21 cellular contexts compared by ENCODE assay signal in the genomic region with DNA sequence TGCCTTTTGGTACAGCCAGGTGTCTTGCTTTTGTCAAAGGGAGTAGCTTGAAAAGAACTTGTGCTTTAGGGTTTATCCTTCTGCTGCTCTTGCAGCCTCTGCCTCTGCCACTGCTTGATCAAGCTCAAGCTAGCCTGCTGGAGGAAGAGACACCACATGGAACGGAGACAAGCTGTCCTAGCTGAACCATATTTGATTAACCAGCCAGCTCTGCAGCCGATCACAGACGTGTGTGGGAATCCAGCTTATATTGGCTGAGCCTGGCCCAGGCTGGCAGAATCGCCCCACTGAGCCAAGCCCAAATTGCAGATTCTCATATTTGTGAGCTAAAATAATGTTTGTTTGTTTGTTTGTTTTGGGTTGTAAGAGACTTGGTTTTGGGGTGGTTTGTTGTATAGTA. TPM values are rescaled to one million over a fixed set of nuclear protein-coding genes. Genes with fewer than 3 reads are reported as not detected.
"Had no signal": no experiment of that assay in that cellular context is flagged by ENCODE, and none has a peak within 500 bp of the region (broad histone marks: within the 10 kb centered on the region; RNA-seq: fewer than 3 reads in every experiment).

No MANE protein-coding gene starts in this region.

- DNase-seq: heart left ventricle; hypothalamus; left ventricle myocardium inferior; naive B cell; natural killer cell; nephron progenitor cell; ovary; right lobe of liver; stimulated activated CD4-positive, alpha-beta T cell treated with anti-CD3 and anti-CD28 coated beads, Interleukin-1b, Interleukin-23, amount 100 ng/mL, for 48 hours; stimulated activated CD4-positive, alpha-beta T cell treated with anti-CD3 and anti-CD28 coated beads, Interleukin-2, amount 100 ng/mL, for 48 hours; stimulated activated naive B cell treated with anti-CD40 and anti-IgM and Interleukin-4, amounts not matched to agents 10 μg/mL and 1 μg/mL and 100 μg/mL, for 72 hours; stimulated activated naive CD8-positive, alpha-beta T cell treated with anti-CD3 and anti-CD28 coated beads, Interleukin-15, Interleukin-2, amounts not matched to agents 100 U/mL and 50 U/mL, for 24 hours; stomach; testis; thyroid gland; trophoblast cell; upper lobe of right lung had no signal

- H3K9me3 ChIP-seq: heart left ventricle, left ventricle myocardium inferior, ovary, right atrium auricular region, right lobe of liver, stomach, testis, thyroid gland, upper lobe of right lung had no signal

- H3K4me2 ChIP-seq: neural progenitor cell had no signal

- H3K4me3 ChIP-seq: heart left ventricle, left ventricle myocardium inferior, lung, neural progenitor cell, ovary, right atrium auricular region, right lobe of liver, smooth muscle cell, stomach, testis, thyroid gland, upper lobe of right lung had no signal

- H3K9ac ChIP-seq: neural progenitor cell had no signal

- H3K36me3 ChIP-seq: heart left ventricle, left ventricle myocardium inferior, neural progenitor cell, ovary, right atrium auricular region, right lobe of liver, stomach, thyroid gland, upper lobe of right lung had no signal

- H3K27ac ChIP-seq: heart left ventricle, left ventricle myocardium inferior, neural progenitor cell, ovary, right atrium auricular region, right lobe of liver, stomach, testis, thyroid gland, upper lobe of right lung had no signal

- H2AFZ ChIP-seq: neural progenitor cell had no signal

- ATAC-seq: heart left ventricle; natural killer cell; right lobe of liver; stimulated activated naive B cell treated with anti-CD40 and anti-IgM and Interleukin-4, amounts not matched to agents 10 μg/mL and 1 μg/mL and 100 μg/mL, for 72 hours; stimulated activated naive CD8-positive, alpha-beta T cell treated with anti-CD3 and anti-CD28 coated beads, Interleukin-15, Interleukin-2, amounts not matched to agents 100 U/mL and 50 U/mL, for 24 hours; upper lobe of right lung had no signal

- H3K4me1 ChIP-seq: heart left ventricle, left ventricle myocardium inferior, neural progenitor cell, right atrium auricular region, right lobe of liver, stomach, testis, thyroid gland, upper lobe of right lung had no signal

- H3K27me3 ChIP-seq: neural progenitor cell, ovary, right atrium auricular region, right lobe of liver, testis, thyroid gland had no signal

RNA-seq across cellular contexts. Expression of a gene that starts 18.7 kb away (rescaled TPM):
- total RNA-seq: natural killer cell had no signal
- polyA plus RNA-seq: smooth muscle cell had no signal
